Comparison of ENCODE assay signal across 2 cellular contexts in genomic region chr3:16372362-16373269, GRCh38.
TF ChIP-seq lines count a peak whose summit lies in the region.

No MANE protein-coding gene starts in this region.

TF ChIP-seq in H1, 55 proteins besides CTCF, POLR2A, EP300 and RAD21 (continued from another document):
- TF ChIP-seq CHD7 (IDR thresholded peaks at IDR 0.05; ENCODE audit: insufficient replicate concordance, low read length) (no peak), CEBPB (IDR thresholded peaks at IDR 0.05; ENCODE audit: low read depth, low read length) (no peak), YY1 (IDR thresholded peaks at IDR 0.05; ENCODE audit: low read depth, low read length) (no peak)

TF ChIP-seq in GM23338, 12 proteins besides CTCF, POLR2A, EP300 and RAD21 (continued from another document):
- TF ChIP-seq REST (IDR thresholded peaks at IDR 0.05; ENCODE audit: unreplicated experiment) (no peak), ZNF331 (CRISPR knock-in tag; IDR thresholded peaks at IDR 0.05; ENCODE audit: low read depth) (no peak), ETS1 (IDR thresholded peaks at IDR 0.05) (no peak), ZNF114 (CRISPR knock-in tag; IDR thresholded peaks at IDR 0.05) (no peak)
